In the genomic region with DNA sequence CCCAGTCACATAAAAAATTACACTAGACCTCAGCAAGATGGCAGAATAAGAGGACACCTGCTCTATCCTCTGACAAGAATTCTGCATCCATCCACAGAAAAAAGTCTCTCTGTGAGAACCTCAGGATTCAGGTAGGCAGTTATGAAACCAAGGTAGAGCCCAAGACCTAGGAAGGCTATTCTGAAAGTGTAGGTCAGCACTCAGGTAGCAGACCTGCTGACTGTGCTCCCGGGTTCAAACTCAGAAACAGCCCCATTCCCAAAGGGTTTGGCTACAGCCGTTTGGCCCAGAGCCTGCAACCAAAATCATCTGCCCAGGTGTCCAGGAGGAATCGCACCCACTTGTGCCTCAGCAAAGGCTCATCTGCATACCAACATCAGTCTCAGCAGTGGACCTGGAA, we compare ENCODE assay signal across 1 cellular context.
TF ChIP-seq lines count a peak whose summit lies in the region.

No MANE protein-coding gene starts in this region.

TF ChIP-seq in GM23338, 12 proteins besides CTCF, POLR2A, EP300 and RAD21:
- TF ChIP-seq REST (IDR thresholded peaks at IDR 0.05; ENCODE audit: unreplicated experiment) = no peak
- no peak for TF ChIP-seq ZNF114 (CRISPR knock-in tag; IDR thresholded peaks at IDR 0.05)
